14 cellular contexts compared by ENCODE assay signal in the genomic region with DNA sequence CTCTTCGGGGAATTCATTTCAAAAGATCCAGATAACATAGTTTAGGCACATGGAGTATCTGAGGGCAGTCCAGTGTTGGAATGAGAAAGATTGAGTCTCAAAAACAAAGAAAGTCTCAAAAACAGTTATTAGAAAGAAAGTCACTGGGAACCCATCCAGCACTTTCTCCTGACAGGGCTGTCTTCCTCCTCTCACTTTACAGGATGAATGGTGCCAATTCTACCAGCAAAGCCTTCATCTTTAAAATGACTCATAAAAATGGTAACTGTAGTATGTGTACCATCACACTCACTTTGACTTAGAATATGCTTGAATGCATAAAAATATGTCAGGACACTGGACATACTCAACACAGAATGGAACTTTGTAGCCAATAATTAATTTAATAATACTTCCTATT.
DNase-seq lines count a peak whose midpoint lies in the region; ATAC-seq and TF ChIP-seq lines count a peak whose summit lies in the region.
"Had no signal": no experiment of that assay in that cellular context is flagged by ENCODE, and none has a peak within 500 bp of the region (broad histone marks: within the 10 kb centered on the region; RNA-seq: fewer than 3 reads in every experiment).

No MANE protein-coding gene starts in this region.

- H3K79me2 ChIP-seq in osteoblast (ENCODE audit: insufficient read depth, low read length): no peaks in the 10 kb centered on the region

- H4K20me1 ChIP-seq in osteoblast (ENCODE audit: insufficient read depth, low read length): no peaks in the 10 kb centered on the region

- no peak overlapping the region for H2AFZ ChIP-seq in osteoblast (ENCODE audit: low read length)

- H3K9me3 ChIP-seq in RWPE2 (ENCODE audit: severe bottlenecking): no peaks in the 10 kb centered on the region
- no peaks in the 10 kb centered on the region for H3K9me3 ChIP-seq in osteoblast (ENCODE audit: low read depth, low read length)
- H3K9me3 ChIP-seq: BE2C, Caco-2 had no signal

- TF ChIP-seq CTCF in RWPE2 (IDR thresholded peaks at IDR 0.05; ENCODE audit: poor library complexity, severe bottlenecking) (no peak), fibroblast of pulmonary artery (IDR thresholded peaks at IDR 0.05; ENCODE audit: low read length, missing control alignments) (no peak), osteoblast (IDR thresholded peaks at IDR 0.05; ENCODE audit: extremely low read depth, low read depth, low read length) (no peak)

- H3K36me3 ChIP-seq in RWPE2 (ENCODE audit: low read depth) (no peaks in the 10 kb centered on the region), osteoblast (ENCODE audit: insufficient read depth, low read length) (no peaks in the 10 kb centered on the region)
- H3K36me3 ChIP-seq: BE2C had no signal

- H3K27me3 ChIP-seq in RWPE2 (ENCODE audit: insufficient read depth, poor library complexity, severe bottlenecking) (no peaks in the 10 kb centered on the region), osteoblast (ENCODE audit: insufficient read depth, low read length) (no peaks in the 10 kb centered on the region)
- H3K27me3 ChIP-seq: BE2C had no signal

- no peak for ATAC-seq in RWPE2 (ENCODE audit: low read depth)

- peak; percentile 27 for DNase-seq in COLO829 (ENCODE audit: low spot score)
- DNase-seq in RWPE2 (ENCODE audit: low spot score): no peak
- peak; percentile 48 for DNase-seq in fibroblast of pulmonary artery (ENCODE audit: low read depth)
- peak; percentile 45 for DNase-seq in osteoblast (ENCODE audit: insufficient read length, low spot score, missing footprints)
- no peak for DNase-seq in NCI-H526 (lab: John Stamatoyannopoulos, UW)
- DNase-seq in NCI-H1417 treated with DMSO at 0.1 percent for 48 hours (lab: John Stamatoyannopoulos, UW): no peak
- no peak for DNase-seq in NCI-H524 (lab: John Stamatoyannopoulos, UW)
- DNase-seq: ACHN; BE2C; C1 segment of cervical spinal cord; Caco-2; CD4-positive, CD25-positive, alpha-beta regulatory T cell; CD8-positive, alpha-beta memory T cell; H9 had no signal

- H3K4me2 ChIP-seq in osteoblast (ENCODE audit: insufficient read depth, low read length): no peak overlapping the region

- H3K27ac ChIP-seq in RWPE2 (ENCODE audit: poor library complexity, severe bottlenecking): peak overlapping the region; percentile 71
- H3K27ac ChIP-seq in osteoblast (ENCODE audit: low read depth, low read length): no peak overlapping the region

- H3K4me1 ChIP-seq in RWPE2 (ENCODE audit: insufficient read depth, poor library complexity, severe bottlenecking) (peaks cover 23% of the 10 kb centered on the region), osteoblast (ENCODE audit: insufficient read depth, low read length) (no peaks in the 10 kb centered on the region)
- H3K4me1 ChIP-seq: BE2C, Caco-2 had no signal

- H3K4me3 ChIP-seq in RWPE2 (ENCODE audit: severe bottlenecking) (no peak overlapping the region), fibroblast of pulmonary artery (replicated peaks; ENCODE audit: low read depth, low read length) (no peak overlapping the region), osteoblast (ENCODE audit: insufficient read depth, low read length) (no peak overlapping the region)

Comparison
In these comparisons a context has a peak if more than half of its experiments do, and no peak if none do; other contexts are left out.
1. DNase-seq: peak in COLO829 (single experiment), fibroblast of pulmonary artery (single experiment) and osteoblast (single experiment); none in RWPE2 (single experiment), NCI-H526 (0 of 2), NCI-H1417 treated with DMSO at 0.1 percent for 48 hours (single experiment) and NCI-H524 (0 of 2).